ENCODE assay signal across 8 cellular contexts in genomic region chr20:3932277-3933073, GRCh38. TPM values are rescaled to one million over a fixed set of nuclear protein-coding genes. Genes with fewer than 3 reads are reported as not detected.
DNase-seq lines count a peak whose midpoint lies in the region; ATAC-seq, FAIRE-seq and TF ChIP-seq lines count a peak whose summit lies in the region.

No MANE protein-coding gene starts in this region.

- no peaks in the 10 kb centered on the region for H3K79me1 ChIP-seq in mesendoderm (ENCODE audit: low read length)

- DNase-seq in A549 (ENCODE audit: low read depth in 1 of 2, low spot score in 1 of 2): no peak
- DNase-seq in HFFc6: no peak
- DNase-seq in central memory CD8-positive, alpha-beta T cell (ENCODE audit: low spot score in 2 of 2): no peak
- DNase-seq in UCSD-AML1 (lab: John Stamatoyannopoulos, UW; ENCODE audit: unreplicated experiment): no peak
- no peak for DNase-seq in mesendoderm
- no peak for DNase-seq in activated CD4-positive, alpha-beta T cell treated with anti-CD3 and anti-CD28 coated beads for 4 hours

- no peak overlapping the region for H2AK5ac ChIP-seq in mesendoderm (ENCODE audit: low read length)

- H3K36me3 ChIP-seq in muscle layer of colon (ENCODE audit: insufficient read depth, low read length) (no peaks in the 10 kb centered on the region), mesendoderm (ENCODE audit: control insufficient read depth, insufficient read depth, low read length) (peaks cover 5% of the 10 kb centered on the region)

- FAIRE-seq in A549 (lab: Jason Lieb, UNC): no peak

- no peak overlapping the region for H3K4ac ChIP-seq in mesendoderm (ENCODE audit: low read depth, low read length)

- no peaks in the 10 kb centered on the region for H3K79me2 ChIP-seq in mesendoderm (ENCODE audit: control insufficient read depth, insufficient read depth, low read length)

- H3K56ac ChIP-seq in mesendoderm (ENCODE audit: low read length): no peak overlapping the region

- no peak for TF ChIP-seq CTCF in A549 (IDR thresholded peaks at IDR 0.05)
- TF ChIP-seq CTCF in HFFc6 (IDR thresholded peaks at IDR 0.05): no peak

- H3K4me1 ChIP-seq in A549 (peaks cover 6% of the 10 kb centered on the region; the same call in 2 of the 3 replicates), muscle layer of colon (ENCODE audit: insufficient read depth, low read length) (peaks cover 51% of the 10 kb centered on the region), mesendoderm (ENCODE audit: control insufficient read depth, low read depth, low read length) (no peaks in the 10 kb centered on the region)

- POLR2A ChIA-PET in A549 (lab: Yijun Ruan, JAX): interaction anchor here (0.7 kb wide), 1 partner anchor 99 kb away, joined by 4 read pairs; no protein-coding TSS in a partner anchor

- no peak for TF ChIP-seq RAD21 in A549 (conservative IDR thresholded peaks at IDR 0.05 in 1 of 2, IDR thresholded peaks at IDR 0.05 in 1 of 2)

- H2BK5ac ChIP-seq in mesendoderm (ENCODE audit: low read length): no peak overlapping the region

- no peak overlapping the region for H4K5ac ChIP-seq in mesendoderm (ENCODE audit: low read length)

- H3K27me3 ChIP-seq in muscle layer of colon (ENCODE audit: control insufficient read depth in 1 of 2, insufficient read depth in 2 of 2, low read length in 2 of 2) (no peaks in the 10 kb centered on the region), mesendoderm (ENCODE audit: insufficient read depth, low read length, poor library complexity) (no peaks in the 10 kb centered on the region)

- H3K4me1 Mint-ChIP-seq in HFFc6 (ENCODE audit: low read depth): peaks cover 76% of the 10 kb centered on the region
- H3K4me1 Mint-ChIP-seq in central memory CD8-positive, alpha-beta T cell: peaks cover 42% of the 10 kb centered on the region

- H3K9me3 Mint-ChIP-seq in HFFc6: no peaks in the 10 kb centered on the region
- no peaks in the 10 kb centered on the region for H3K9me3 Mint-ChIP-seq in central memory CD8-positive, alpha-beta T cell

- ATAC-seq in A549 (no peak), HG03039 (IDR thresholded peaks at IDR 0.05; ENCODE audit: unreplicated experiment) (no peak)
- ATAC-seq in central memory CD8-positive, alpha-beta T cell (replicated peaks; ENCODE audit: extremely low read depth, poor library complexity, severe bottlenecking): no peak

- CTCF ChIA-PET in A549 (lab: Yijun Ruan, JAX): interaction anchor here (0.6 to 2.0 kb wide), 7 partner anchors 10 to 153 kb away, joined by 3 to 11 read pairs (median 3); partner anchors contain the start of gene CENPB

- no peaks in the 10 kb centered on the region for H3K9me3 ChIP-seq in A549
- H3K9me3 ChIP-seq in muscle layer of colon (ENCODE audit: low read length): no peaks in the 10 kb centered on the region

- WGBS in A549 (ENCODE audit: missing lambda C conversion rate): 72% methylated on average over 10 of the region's 10 CpGs
- no CpG with 5 or more reads among the region's 10 CpGs for WGBS in mesendoderm (ENCODE audit: extremely low coverage, insufficient coverage, low lambda C conversion rate)

- H3K23ac ChIP-seq in mesendoderm (ENCODE audit: low read length): no peak overlapping the region

- H3K9ac ChIP-seq in muscle layer of colon (ENCODE audit: low read length) (peak overlapping the region; percentile 1), mesendoderm (ENCODE audit: low read length) (no peak overlapping the region)

- H3K27me3 Mint-ChIP-seq in HFFc6 (ENCODE audit: insufficient read depth): peaks cover 21% of the 10 kb centered on the region
- no peaks in the 10 kb centered on the region for H3K27me3 Mint-ChIP-seq in central memory CD8-positive, alpha-beta T cell

- peak overlapping the region; percentile 88 for H3K4me3 Mint-ChIP-seq in HFFc6
- H3K4me3 Mint-ChIP-seq in central memory CD8-positive, alpha-beta T cell: peak overlapping the region; percentile 72

- no peak overlapping the region for H3K18ac ChIP-seq in mesendoderm (ENCODE audit: low read length)

- no peak for TF ChIP-seq EP300 in A549 (IDR thresholded peaks at IDR 0.05)

- H2BK120ac ChIP-seq in mesendoderm (ENCODE audit: low read depth, low read length): no peak overlapping the region

- peaks cover 27% of the 10 kb centered on the region for H3K36me3 Mint-ChIP-seq in HFFc6 (ENCODE audit: low read depth)
- peaks cover 10% of the 10 kb centered on the region for H3K36me3 Mint-ChIP-seq in central memory CD8-positive, alpha-beta T cell (ENCODE audit: insufficient read depth)

- H4K8ac ChIP-seq in mesendoderm (ENCODE audit: low read depth, low read length): no peak overlapping the region

- H2BK15ac ChIP-seq in mesendoderm (replicated peaks; ENCODE audit: low read depth): no peak overlapping the region

- H3K27ac ChIP-seq in A549 (peak overlapping the region; percentile 14 to 26; a peak in 2 of 6 replicates), muscle layer of colon (ENCODE audit: low read depth, low read length) (peak overlapping the region; percentile 37), mesendoderm (ENCODE audit: low read depth, low read length) (no peak overlapping the region)

- no peak overlapping the region for H3K4me3 ChIP-seq in A549
- H3K4me3 ChIP-seq in muscle layer of colon (ENCODE audit: low read depth in 1 of 2, low read length in 2 of 2): peak overlapping the region; percentile 46 to 53
- no peak overlapping the region for H3K4me3 ChIP-seq in mesendoderm (ENCODE audit: low read length)

- H3K4me2 ChIP-seq in A549: peak overlapping the region; percentile 29
- H3K4me2 ChIP-seq in mesendoderm (ENCODE audit: low read length): no peak overlapping the region

- TF ChIP-seq POLR2A in A549 (IDR thresholded peaks at IDR 0.05; ENCODE audit: low read length): no peak

- peak overlapping the region; percentile 92 for H3K27ac Mint-ChIP-seq in HFFc6
- H3K27ac Mint-ChIP-seq in central memory CD8-positive, alpha-beta T cell (ENCODE audit: low read depth): peak overlapping the region; percentile 96

TF ChIP-seq in A549, 52 proteins besides CTCF, POLR2A, EP300 and RAD21 (continues in another document):
- TF ChIP-seq MAFK (IDR thresholded peaks at IDR 0.05; ENCODE audit: partially characterized antibody) (no peak), NFE2L2 (conservative IDR thresholded peaks at IDR 0.05; ENCODE audit: low read length) (no peak), ELK1 (IDR thresholded peaks at IDR 0.05; ENCODE audit: low read depth, low read length) (no peak), NR3C1 (IDR thresholded peaks at IDR 0.05) (no peak), EHMT2 (IDR thresholded peaks at IDR 0.05; ENCODE audit: low read depth) (no peak), ZSCAN20 (CRISPR knock-in tag; IDR thresholded peaks at IDR 0.05) (no peak), SMC3 (IDR thresholded peaks at IDR 0.05) (no peak), ZC3H11A (IDR thresholded peaks at IDR 0.05) (no peak), HOXA7 (CRISPR knock-in tag; IDR thresholded peaks at IDR 0.05) (no peak), CBX2 (IDR thresholded peaks at IDR 0.05; ENCODE audit: borderline replicate concordance, low read depth) (no peak), RCOR1 (IDR thresholded peaks at IDR 0.05; ENCODE audit: low read depth, low read length) (no peak), NPAS2 (CRISPR knock-in tag; IDR thresholded peaks at IDR 0.05; ENCODE audit: borderline replicate concordance) (no peak), BCL3 (IDR thresholded peaks at IDR 0.05) (no peak), FOSB (CRISPR knock-in tag; IDR thresholded peaks at IDR 0.05) (no peak)
- TF ChIP-seq, protein P1, sequence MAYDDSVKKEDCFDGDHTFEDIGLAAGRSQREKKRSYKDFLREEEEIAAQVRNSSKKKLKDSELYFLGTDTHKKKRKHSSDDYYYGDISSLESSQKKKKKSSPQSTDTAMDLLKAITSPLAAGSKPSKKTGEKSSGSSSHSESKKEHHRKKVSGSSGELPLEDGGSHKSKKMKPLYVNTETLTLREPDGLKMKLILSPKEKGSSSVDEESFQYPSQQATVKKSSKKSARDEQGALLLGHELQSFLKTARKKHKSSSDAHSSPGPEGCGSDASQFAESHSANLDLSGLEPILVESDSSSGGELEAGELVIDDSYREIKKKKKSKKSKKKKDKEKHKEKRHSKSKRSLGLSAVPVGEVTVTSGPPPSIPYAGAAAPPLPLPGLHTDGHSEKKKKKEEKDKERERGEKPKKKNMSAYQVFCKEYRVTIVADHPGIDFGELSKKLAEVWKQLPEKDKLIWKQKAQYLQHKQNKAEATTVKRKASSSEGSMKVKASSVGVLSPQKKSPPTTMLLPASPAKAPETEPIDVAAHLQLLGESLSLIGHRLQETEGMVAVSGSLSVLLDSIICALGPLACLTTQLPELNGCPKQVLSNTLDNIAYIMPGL (CRISPR knock-in tag; IDR thresholded peaks at IDR 0.05; ENCODE audit: borderline replicate concordance): no peak

RNA-seq across cellular contexts. Expression of gene PANK2, which starts 43.3 kb away (rescaled TPM):
- polyA plus RNA-seq in A549 (2011; rRNA removed) (39.3 and 45.9 TPM in 2 replicates), A549 (2017; fragmentation: RNase III; extraction: RNeasy Plus Mini Kit Qiagen cat#74134 plus additional on column Dnase treatment) (40.3 to 44.6 TPM (median 43.8 TPM) in 3 replicates)
- 22.6 and 24.5 TPM in 2 replicates for polyA plus RNA-seq in A549 (2012; cell fraction: cytosol; rRNA removed)
- 28.4 and 38.2 TPM in 2 replicates for polyA plus RNA-seq in A549 (2012; cell fraction: nucleus; rRNA removed)
- polyA minus RNA-seq in A549 (2011; rRNA and poly(A)+ RNA removed): 35.8 and 40.1 TPM in 2 replicates
- 10 to 100 TPM; 34.5 to 40.7 (median 38.3) TPM for total RNA-seq in HFFc6 (2021; fragmentation: NEBNext Ultra II Directional; extraction: Animal tissue kit (Norgen Biotek cat#: 25700))
- 24.8 TPM for polyA plus RNA-seq in mesendoderm (2013, experiment 1 of 2)
- polyA plus RNA-seq in mesendoderm (2013, experiment 2 of 2): 25.0 TPM

Comparison
In these comparisons a context has a peak if more than half of its experiments do, and no peak if none do; other contexts are left out.
1. H3K4me3 ChIP-seq: peak in muscle layer of colon (2 of 2); none in A549 (single experiment) and mesendoderm (single experiment).